Comparison of ENCODE assay signal across 8 cellular contexts in the genomic region with DNA sequence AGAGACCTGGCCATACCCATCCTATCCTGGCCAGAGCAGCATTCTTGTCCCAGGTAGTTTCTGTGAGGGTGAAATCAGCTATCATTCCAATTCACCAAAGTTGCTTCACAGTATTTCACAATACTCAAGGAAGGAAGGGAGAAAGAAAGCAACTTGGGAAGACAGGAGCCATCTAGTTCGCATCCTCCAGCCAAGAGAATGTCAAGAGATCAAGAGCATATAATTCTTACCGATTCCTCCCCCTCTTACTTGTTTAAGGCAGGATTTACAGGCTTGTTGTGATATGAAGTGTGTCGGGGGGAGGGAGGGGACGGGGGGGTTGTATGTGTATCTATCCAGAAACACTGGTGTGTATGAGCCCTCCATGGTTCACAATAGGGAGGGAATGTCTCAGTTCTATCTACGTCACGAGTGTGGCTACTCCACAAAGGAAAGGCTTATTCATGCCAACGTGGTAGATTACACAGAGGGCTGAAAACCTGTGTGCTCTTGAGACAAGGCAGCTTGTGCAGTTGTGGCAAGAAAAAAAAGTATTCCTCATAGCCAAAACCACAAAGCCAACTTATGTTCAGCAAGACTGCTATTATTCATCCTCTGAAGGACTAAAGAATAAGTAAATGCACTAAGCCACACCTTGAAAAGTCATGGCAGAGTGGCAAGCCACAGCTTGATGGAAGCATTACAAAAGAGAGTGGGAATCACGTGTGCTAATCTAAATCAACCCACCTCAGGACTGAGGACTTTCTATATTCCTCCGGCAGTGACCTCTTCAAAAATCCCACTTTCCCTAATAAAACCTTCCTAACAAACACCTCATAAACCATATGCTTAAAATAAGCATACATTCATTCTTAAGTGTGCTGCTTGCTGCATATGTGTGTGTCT.
DNase-seq lines count a peak whose midpoint lies in the region; ATAC-seq lines count a peak whose summit lies in the region.

No MANE protein-coding gene starts in this region.

- peaks cover 13% of the 10 kb centered on the region for H3K36me3 Mint-ChIP-seq in activated naive CD8-positive, alpha-beta T cell
- peaks cover 33% of the 10 kb centered on the region for H3K36me3 Mint-ChIP-seq in memory B cell
- H3K36me3 Mint-ChIP-seq in effector memory CD8-positive, alpha-beta T cell (ENCODE audit: insufficient read depth), result peaks cover 7% of the 10 kb centered on the region

- peak overlapping the region; percentile 89 for H3K27ac Mint-ChIP-seq in activated naive CD8-positive, alpha-beta T cell
- peak overlapping the region; percentile 79 for H3K27ac Mint-ChIP-seq in memory B cell
- peak overlapping the region in 1 of 2 donors; percentile 20 for H3K27ac Mint-ChIP-seq in effector memory CD8-positive, alpha-beta T cell

- H3K4me1 Mint-ChIP-seq in activated naive CD8-positive, alpha-beta T cell (ENCODE audit: low read depth), result peaks cover 52% of the 10 kb centered on the region
- peaks cover 31% of the 10 kb centered on the region for H3K4me1 Mint-ChIP-seq in memory B cell
- peaks cover 11 to 14% of the 10 kb centered on the region in 2 donors for H3K4me1 Mint-ChIP-seq in effector memory CD8-positive, alpha-beta T cell (ENCODE audit: low read depth in 2 of 2)

- ATAC-seq in memory B cell (ENCODE audit: low read depth) (no peak), GM21737 (IDR thresholded peaks at IDR 0.05; ENCODE audit: unreplicated experiment) (no peak), GM19324 (IDR thresholded peaks at IDR 0.05; ENCODE audit: low FRiP score, unreplicated experiment) (no peak), HG02852 (IDR thresholded peaks at IDR 0.05; ENCODE audit: unreplicated experiment) (no peak)
- no peak for ATAC-seq in effector memory CD8-positive, alpha-beta T cell (replicated peaks)

- H3K4me3 Mint-ChIP-seq in activated naive CD8-positive, alpha-beta T cell, result peak overlapping the region; percentile 70
- no peak overlapping the region for H3K4me3 Mint-ChIP-seq in memory B cell
- no peak overlapping the region for H3K4me3 Mint-ChIP-seq in effector memory CD8-positive, alpha-beta T cell

- peak; percentile 29 for DNase-seq in stimulated activated naive CD4-positive, alpha-beta T cell treated with Interleukin-2 at 50 U/mL for 16 hours (lab: John Stamatoyannopoulos, UW)
- no peak for DNase-seq in stimulated activated naive CD4-positive, alpha-beta T cell (lab: John Stamatoyannopoulos, UW)
- DNase-seq in memory B cell (ENCODE audit: low spot score in 2 of 2), result no peak
- no peak for DNase-seq in effector memory CD8-positive, alpha-beta T cell

- no peaks in the 10 kb centered on the region for H3K9me3 Mint-ChIP-seq in activated naive CD8-positive, alpha-beta T cell (ENCODE audit: low read depth)
- H3K9me3 Mint-ChIP-seq in memory B cell, result peaks cover 1% of the 10 kb centered on the region
- no peaks in the 10 kb centered on the region for H3K9me3 Mint-ChIP-seq in effector memory CD8-positive, alpha-beta T cell

- no peaks in the 10 kb centered on the region for H3K27me3 Mint-ChIP-seq in activated naive CD8-positive, alpha-beta T cell
- H3K27me3 Mint-ChIP-seq in memory B cell, result no peaks in the 10 kb centered on the region
- no peaks in the 10 kb centered on the region for H3K27me3 Mint-ChIP-seq in effector memory CD8-positive, alpha-beta T cell
